ENCODE assay signal across 1 cellular context in the genomic region with DNA sequence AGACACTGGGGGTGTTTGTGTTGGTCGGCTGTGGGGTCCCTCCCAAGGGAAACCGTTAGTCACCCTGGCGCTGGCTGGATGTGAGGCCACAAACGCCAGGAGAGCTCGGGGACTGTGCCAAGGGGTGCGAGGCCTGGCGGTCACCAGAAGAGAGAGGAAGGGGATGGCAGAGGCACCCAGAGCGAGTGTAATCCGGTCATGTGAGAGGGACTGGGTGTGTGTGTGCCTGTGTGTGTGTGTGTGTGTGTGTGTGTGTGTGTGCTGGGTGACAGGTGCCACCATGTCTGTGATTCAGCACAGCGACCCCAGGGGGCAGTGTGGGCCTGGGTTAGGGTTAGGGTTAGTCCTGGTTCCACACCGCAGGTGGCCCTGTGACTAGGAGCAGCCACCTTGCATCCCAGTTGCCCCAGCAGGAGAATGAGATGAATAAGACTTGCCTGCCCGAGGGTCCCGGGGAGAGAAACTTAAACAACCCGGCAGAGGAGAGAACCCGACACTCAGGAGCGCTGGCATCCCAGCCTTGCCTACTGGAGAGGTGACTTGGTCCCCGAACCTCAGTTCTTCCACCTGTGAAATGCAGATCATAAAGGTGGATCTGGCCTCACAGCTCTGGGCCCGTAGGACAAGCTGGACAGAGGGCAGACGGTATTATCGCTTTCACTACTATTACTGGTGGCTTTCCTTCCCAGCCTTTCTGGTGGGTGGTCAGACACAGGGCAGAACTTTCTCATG.
TF ChIP-seq lines count a peak whose summit lies in the region.

No MANE protein-coding gene starts in this region.

TF ChIP-seq in HEK293, 187 proteins besides CTCF, POLR2A, EP300 and RAD21 (continued from another document and continues in another):
- TF ChIP-seq, protein P1, sequence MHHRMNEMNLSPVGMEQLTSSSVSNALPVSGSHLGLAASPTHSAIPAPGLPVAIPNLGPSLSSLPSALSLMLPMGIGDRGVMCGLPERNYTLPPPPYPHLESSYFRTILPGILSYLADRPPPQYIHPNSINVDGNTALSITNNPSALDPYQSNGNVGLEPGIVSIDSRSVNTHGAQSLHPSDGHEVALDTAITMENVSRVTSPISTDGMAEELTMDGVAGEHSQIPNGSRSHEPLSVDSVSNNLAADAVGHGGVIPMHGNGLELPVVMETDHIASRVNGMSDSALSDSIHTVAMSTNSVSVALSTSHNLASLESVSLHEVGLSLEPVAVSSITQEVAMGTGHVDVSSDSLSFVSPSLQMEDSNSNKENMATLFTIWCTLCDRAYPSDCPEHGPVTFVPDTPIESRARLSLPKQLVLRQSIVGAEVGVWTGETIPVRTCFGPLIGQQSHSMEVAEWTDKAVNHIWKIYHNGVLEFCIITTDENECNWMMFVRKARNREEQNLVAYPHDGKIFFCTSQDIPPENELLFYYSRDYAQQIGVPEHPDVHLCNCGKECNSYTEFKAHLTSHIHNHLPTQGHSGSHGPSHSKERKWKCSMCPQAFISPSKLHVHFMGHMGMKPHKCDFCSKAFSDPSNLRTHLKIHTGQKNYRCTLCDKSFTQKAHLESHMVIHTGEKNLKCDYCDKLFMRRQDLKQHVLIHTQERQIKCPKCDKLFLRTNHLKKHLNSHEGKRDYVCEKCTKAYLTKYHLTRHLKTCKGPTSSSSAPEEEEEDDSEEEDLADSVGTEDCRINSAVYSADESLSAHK (tag by site-specific recombination; IDR thresholded peaks at IDR 0.05): 0 out of 2 replicates have a peak, but pooled peaks have one; percentile 41
- TF ChIP-seq, protein P2, sequence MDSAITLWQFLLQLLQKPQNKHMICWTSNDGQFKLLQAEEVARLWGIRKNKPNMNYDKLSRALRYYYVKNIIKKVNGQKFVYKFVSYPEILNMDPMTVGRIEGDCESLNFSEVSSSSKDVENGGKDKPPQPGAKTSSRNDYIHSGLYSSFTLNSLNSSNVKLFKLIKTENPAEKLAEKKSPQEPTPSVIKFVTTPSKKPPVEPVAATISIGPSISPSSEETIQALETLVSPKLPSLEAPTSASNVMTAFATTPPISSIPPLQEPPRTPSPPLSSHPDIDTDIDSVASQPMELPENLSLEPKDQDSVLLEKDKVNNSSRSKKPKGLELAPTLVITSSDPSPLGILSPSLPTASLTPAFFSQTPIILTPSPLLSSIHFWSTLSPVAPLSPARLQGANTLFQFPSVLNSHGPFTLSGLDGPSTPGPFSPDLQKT (IDR thresholded peaks at IDR 0.05; ENCODE audit: borderline replicate concordance, low read depth, low read length): no peak
- TF ChIP-seq ZNF324 (tag by site-specific recombination; IDR thresholded peaks at IDR 0.05) (peak; percentile 77), ZIC2 (tag by site-specific recombination; IDR thresholded peaks at IDR 0.05) (peak; percentile 92), ZNF776 (tag by site-specific recombination; IDR thresholded peaks at IDR 0.05; ENCODE audit: borderline replicate concordance) (0 out of 2 replicates have a peak, but pooled peaks have one; percentile 35), KLF1 (tag by site-specific recombination; IDR thresholded peaks at IDR 0.05) (peak; percentile 87), KLF9 (tag by site-specific recombination; IDR thresholded peaks at IDR 0.05; ENCODE audit: low read depth) (peak; percentile 76), ZNF184 (tag by site-specific recombination; IDR thresholded peaks at IDR 0.05) (no peak), MEIS1 (CRISPR knock-in tag; IDR thresholded peaks at IDR 0.05; ENCODE audit: borderline replicate concordance) (no peak), KLF8 (tag by site-specific recombination; IDR thresholded peaks at IDR 0.05) (peak; percentile 85), ZNF2 (tag by site-specific recombination; IDR thresholded peaks at IDR 0.05) (peak; percentile 99), SALL2 (tag by site-specific recombination; IDR thresholded peaks at IDR 0.05; ENCODE audit: borderline replicate concordance) (peak; percentile 68; the same call in 1 of the 2 replicates), ZNF423 (tag by site-specific recombination; IDR thresholded peaks at IDR 0.05) (peak; percentile 63), YY1 (tag by site-specific recombination; IDR thresholded peaks at IDR 0.05) (peak; percentile 53; the same call in 1 of the 2 replicates), ZNF747 (tag by site-specific recombination; IDR thresholded peaks at IDR 0.05) (no peak), SETDB1 (IDR thresholded peaks at IDR 0.05; ENCODE audit: insufficient read length, low read length) (no peak), GFI1B (tag by site-specific recombination; IDR thresholded peaks at IDR 0.05) (no peak), ZSCAN30 (tag by site-specific recombination; IDR thresholded peaks at IDR 0.05) (0 out of 2 replicates have a peak, but pooled peaks have one; percentile 25), ZNF76 (tag by site-specific recombination; IDR thresholded peaks at IDR 0.05; ENCODE audit: borderline replicate concordance, low read depth) (peak; percentile 61; the same call in 1 of the 2 replicates), ZNF302 (tag by site-specific recombination; IDR thresholded peaks at IDR 0.05; ENCODE audit: low read depth) (0 out of 2 replicates have a peak, but pooled peaks have one; percentile 20), ZFHX2 (tag by site-specific recombination; conservative IDR thresholded peaks at IDR 0.05) (peak; percentile 33; the same call in 1 of the 2 replicates), ZNF10 (tag by site-specific recombination; IDR thresholded peaks at IDR 0.05) (no peak), GLIS1 (tag by site-specific recombination; IDR thresholded peaks at IDR 0.05) (peak; percentile 81), GLI2 (tag by site-specific recombination; IDR thresholded peaks at IDR 0.05; ENCODE audit: borderline replicate concordance, low read depth) (no peak), ZXDB (tag by site-specific recombination; IDR thresholded peaks at IDR 0.05) (no peak), GLI4 (tag by site-specific recombination; IDR thresholded peaks at IDR 0.05) (0 out of 2 replicates have a peak, but pooled peaks have one; percentile 72), ZFP69B (tag by site-specific recombination; IDR thresholded peaks at IDR 0.05) (peak; percentile 71), TRIM28 (IDR thresholded peaks at IDR 0.05; ENCODE audit: borderline replicate concordance, low read length) (0 out of 2 replicates have a peak, but pooled peaks have one; percentile 31), SCRT2 (tag by site-specific recombination; IDR thresholded peaks at IDR 0.05) (peak; percentile 91), ZNF433 (tag by site-specific recombination; IDR thresholded peaks at IDR 0.05; ENCODE audit: low read depth) (no peak), ZNF391 (tag by site-specific recombination; IDR thresholded peaks at IDR 0.05; ENCODE audit: borderline replicate concordance, low read depth) (peak; percentile 84; the same call in 1 of the 2 replicates), ZFP37 (tag by site-specific recombination; IDR thresholded peaks at IDR 0.05) (no peak), SP7 (tag by site-specific recombination; IDR thresholded peaks at IDR 0.05) (peak; percentile 48), EGR2 (tag by site-specific recombination; IDR thresholded peaks at IDR 0.05; ENCODE audit: low read depth) (0 out of 2 replicates have a peak, but pooled peaks have one; percentile 31)
- TF ChIP-seq, protein P3, sequence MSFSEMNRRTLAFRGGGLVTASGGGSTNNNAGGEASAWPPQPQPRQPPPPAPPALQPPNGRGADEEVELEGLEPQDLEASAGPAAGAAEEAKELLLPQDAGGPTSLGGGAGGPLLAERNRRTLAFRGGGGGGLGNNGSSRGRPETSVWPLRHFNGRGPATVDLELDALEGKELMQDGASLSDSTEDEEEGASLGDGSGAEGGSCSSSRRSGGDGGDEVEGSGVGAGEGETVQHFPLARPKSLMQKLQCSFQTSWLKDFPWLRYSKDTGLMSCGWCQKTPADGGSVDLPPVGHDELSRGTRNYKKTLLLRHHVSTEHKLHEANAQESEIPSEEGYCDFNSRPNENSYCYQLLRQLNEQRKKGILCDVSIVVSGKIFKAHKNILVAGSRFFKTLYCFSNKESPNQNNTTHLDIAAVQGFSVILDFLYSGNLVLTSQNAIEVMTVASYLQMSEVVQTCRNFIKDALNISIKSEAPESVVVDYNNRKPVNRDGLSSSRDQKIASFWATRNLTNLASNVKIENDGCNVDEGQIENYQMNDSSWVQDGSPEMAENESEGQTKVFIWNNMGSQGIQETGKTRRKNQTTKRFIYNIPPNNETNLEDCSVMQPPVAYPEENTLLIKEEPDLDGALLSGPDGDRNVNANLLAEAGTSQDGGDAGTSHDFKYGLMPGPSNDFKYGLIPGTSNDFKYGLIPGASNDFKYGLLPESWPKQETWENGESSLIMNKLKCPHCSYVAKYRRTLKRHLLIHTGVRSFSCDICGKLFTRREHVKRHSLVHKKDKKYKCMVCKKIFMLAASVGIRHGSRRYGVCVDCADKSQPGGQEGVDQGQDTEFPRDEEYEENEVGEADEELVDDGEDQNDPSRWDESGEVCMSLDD (tag by site-specific recombination; IDR thresholded peaks at IDR 0.05): peak; percentile 63; the same call in 1 of the 2 replicates
- TF ChIP-seq, protein P4, sequence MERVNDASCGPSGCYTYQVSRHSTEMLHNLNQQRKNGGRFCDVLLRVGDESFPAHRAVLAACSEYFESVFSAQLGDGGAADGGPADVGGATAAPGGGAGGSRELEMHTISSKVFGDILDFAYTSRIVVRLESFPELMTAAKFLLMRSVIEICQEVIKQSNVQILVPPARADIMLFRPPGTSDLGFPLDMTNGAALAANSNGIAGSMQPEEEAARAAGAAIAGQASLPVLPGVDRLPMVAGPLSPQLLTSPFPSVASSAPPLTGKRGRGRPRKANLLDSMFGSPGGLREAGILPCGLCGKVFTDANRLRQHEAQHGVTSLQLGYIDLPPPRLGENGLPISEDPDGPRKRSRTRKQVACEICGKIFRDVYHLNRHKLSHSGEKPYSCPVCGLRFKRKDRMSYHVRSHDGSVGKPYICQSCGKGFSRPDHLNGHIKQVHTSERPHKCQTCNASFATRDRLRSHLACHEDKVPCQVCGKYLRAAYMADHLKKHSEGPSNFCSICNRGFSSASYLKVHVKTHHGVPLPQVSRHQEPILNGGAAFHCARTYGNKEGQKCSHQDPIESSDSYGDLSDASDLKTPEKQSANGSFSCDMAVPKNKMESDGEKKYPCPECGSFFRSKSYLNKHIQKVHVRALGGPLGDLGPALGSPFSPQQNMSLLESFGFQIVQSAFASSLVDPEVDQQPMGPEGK (tag by site-specific recombination; IDR thresholded peaks at IDR 0.05): peak; percentile 78
- TF ChIP-seq, protein P5, sequence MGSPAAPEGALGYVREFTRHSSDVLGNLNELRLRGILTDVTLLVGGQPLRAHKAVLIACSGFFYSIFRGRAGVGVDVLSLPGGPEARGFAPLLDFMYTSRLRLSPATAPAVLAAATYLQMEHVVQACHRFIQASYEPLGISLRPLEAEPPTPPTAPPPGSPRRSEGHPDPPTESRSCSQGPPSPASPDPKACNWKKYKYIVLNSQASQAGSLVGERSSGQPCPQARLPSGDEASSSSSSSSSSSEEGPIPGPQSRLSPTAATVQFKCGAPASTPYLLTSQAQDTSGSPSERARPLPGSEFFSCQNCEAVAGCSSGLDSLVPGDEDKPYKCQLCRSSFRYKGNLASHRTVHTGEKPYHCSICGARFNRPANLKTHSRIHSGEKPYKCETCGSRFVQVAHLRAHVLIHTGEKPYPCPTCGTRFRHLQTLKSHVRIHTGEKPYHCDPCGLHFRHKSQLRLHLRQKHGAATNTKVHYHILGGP (tag by site-specific recombination; IDR thresholded peaks at IDR 0.05): no peak
- TF ChIP-seq, protein P6, sequence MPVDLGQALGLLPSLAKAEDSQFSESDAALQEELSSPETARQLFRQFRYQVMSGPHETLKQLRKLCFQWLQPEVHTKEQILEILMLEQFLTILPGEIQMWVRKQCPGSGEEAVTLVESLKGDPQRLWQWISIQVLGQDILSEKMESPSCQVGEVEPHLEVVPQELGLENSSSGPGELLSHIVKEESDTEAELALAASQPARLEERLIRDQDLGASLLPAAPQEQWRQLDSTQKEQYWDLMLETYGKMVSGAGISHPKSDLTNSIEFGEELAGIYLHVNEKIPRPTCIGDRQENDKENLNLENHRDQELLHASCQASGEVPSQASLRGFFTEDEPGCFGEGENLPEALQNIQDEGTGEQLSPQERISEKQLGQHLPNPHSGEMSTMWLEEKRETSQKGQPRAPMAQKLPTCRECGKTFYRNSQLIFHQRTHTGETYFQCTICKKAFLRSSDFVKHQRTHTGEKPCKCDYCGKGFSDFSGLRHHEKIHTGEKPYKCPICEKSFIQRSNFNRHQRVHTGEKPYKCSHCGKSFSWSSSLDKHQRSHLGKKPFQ (tag by site-specific recombination; IDR thresholded peaks at IDR 0.05): 0 out of 2 replicates have a peak, but pooled peaks have one; percentile 31
- TF ChIP-seq, protein P7, sequence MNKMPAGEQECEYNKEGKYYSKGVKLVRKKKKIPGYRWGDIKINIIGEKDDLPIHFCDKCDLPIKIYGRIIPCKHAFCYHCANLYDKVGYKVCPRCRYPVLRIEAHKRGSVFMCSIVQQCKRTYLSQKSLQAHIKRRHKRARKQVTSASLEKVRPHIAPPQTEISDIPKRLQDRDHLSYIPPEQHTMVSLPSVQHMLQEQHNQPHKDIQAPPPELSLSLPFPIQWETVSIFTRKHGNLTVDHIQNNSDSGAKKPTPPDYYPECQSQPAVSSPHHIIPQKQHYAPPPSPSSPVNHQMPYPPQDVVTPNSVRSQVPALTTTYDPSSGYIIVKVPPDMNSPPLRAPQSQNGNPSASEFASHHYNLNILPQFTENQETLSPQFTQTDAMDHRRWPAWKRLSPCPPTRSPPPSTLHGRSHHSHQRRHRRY (tag by site-specific recombination; IDR thresholded peaks at IDR 0.05): no peak
- TF ChIP-seq, protein P8, sequence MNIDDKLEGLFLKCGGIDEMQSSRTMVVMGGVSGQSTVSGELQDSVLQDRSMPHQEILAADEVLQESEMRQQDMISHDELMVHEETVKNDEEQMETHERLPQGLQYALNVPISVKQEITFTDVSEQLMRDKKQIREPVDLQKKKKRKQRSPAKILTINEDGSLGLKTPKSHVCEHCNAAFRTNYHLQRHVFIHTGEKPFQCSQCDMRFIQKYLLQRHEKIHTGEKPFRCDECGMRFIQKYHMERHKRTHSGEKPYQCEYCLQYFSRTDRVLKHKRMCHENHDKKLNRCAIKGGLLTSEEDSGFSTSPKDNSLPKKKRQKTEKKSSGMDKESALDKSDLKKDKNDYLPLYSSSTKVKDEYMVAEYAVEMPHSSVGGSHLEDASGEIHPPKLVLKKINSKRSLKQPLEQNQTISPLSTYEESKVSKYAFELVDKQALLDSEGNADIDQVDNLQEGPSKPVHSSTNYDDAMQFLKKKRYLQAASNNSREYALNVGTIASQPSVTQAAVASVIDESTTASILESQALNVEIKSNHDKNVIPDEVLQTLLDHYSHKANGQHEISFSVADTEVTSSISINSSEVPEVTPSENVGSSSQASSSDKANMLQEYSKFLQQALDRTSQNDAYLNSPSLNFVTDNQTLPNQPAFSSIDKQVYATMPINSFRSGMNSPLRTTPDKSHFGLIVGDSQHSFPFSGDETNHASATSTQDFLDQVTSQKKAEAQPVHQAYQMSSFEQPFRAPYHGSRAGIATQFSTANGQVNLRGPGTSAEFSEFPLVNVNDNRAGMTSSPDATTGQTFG (tag by site-specific recombination; IDR thresholded peaks at IDR 0.05; ENCODE audit: borderline replicate concordance): peak; percentile 83
- TF ChIP-seq, protein P9, sequence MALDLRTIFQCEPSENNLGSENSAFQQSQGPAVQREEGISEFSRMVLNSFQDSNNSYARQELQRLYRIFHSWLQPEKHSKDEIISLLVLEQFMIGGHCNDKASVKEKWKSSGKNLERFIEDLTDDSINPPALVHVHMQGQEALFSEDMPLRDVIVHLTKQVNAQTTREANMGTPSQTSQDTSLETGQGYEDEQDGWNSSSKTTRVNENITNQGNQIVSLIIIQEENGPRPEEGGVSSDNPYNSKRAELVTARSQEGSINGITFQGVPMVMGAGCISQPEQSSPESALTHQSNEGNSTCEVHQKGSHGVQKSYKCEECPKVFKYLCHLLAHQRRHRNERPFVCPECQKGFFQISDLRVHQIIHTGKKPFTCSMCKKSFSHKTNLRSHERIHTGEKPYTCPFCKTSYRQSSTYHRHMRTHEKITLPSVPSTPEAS (tag by site-specific recombination; IDR thresholded peaks at IDR 0.05): peak; percentile 99
